ENCODE assay signal across 18 cellular contexts in genomic region chr18:45370190-45371010, GRCh38.
DNase-seq lines count a peak whose midpoint lies in the region; ATAC-seq and TF ChIP-seq lines count a peak whose summit lies in the region.
"Had no signal": no experiment of that assay in that cellular context is flagged by ENCODE, and none has a peak within 500 bp of the region (broad histone marks: within the 10 kb centered on the region; RNA-seq: fewer than 3 reads in every experiment).

No MANE protein-coding gene starts in this region.

- H3K4me1 Mint-ChIP-seq in activated CD4-positive, alpha-beta T cell treated with anti-CD3 and anti-CD28 coated beads, Interleukin-2, amount 10 ng/mL, durations not matched to agents 7 days and 5 days: no peaks in the 10 kb centered on the region
- H3K4me1 Mint-ChIP-seq: activated CD4-positive, alpha-beta T cell treated with anti-CD3 and anti-CD28 coated beads for 36 hours; CD4-positive, CD25-positive, alpha-beta regulatory T cell had no signal

- H3K27ac Mint-ChIP-seq in activated CD4-positive, alpha-beta T cell treated with anti-CD3 and anti-CD28 coated beads, Interleukin-2, amount 10 ng/mL, durations not matched to agents 7 days and 5 days: no peak overlapping the region
- H3K27ac Mint-ChIP-seq: activated CD4-positive, alpha-beta T cell treated with anti-CD3 and anti-CD28 coated beads for 36 hours; CD4-positive, CD25-positive, alpha-beta regulatory T cell; HFFc6; progenitor cell of endocrine pancreas had no signal

- POLR2A ChIA-PET in activated CD4-positive, alpha-beta T cell treated with anti-CD3 and anti-CD28 coated beads, Interleukin-2, amount 10 ng/mL, durations not matched to agents 7 days and 5 days (lab: Charles Lee): no interaction called here

- no peaks in the 10 kb centered on the region for H3K36me3 ChIP-seq in BLaER1 treated with 17β-estradiol and CSF1 and Interleukin-3, amounts not matched to agents 10 nM and 100 nM
- no peaks in the 10 kb centered on the region for H3K36me3 ChIP-seq in OCI-LY3 (replicated peaks; ENCODE audit: low read depth, low read length)
- H3K36me3 ChIP-seq in osteoblast (ENCODE audit: insufficient read depth, low read length): no peaks in the 10 kb centered on the region

- H3K36me3 Mint-ChIP-seq in activated CD4-positive, alpha-beta T cell treated with anti-CD3 and anti-CD28 coated beads, Interleukin-2, amount 10 ng/mL, durations not matched to agents 7 days and 5 days (ENCODE audit: low read depth): no peaks in the 10 kb centered on the region
- H3K36me3 Mint-ChIP-seq: CD4-positive, CD25-positive, alpha-beta regulatory T cell had no signal

- no peaks in the 10 kb centered on the region for H4K20me1 ChIP-seq in BLaER1 treated with 17β-estradiol and CSF1 and Interleukin-3, amounts not matched to agents 10 nM and 100 nM
- H4K20me1 ChIP-seq in OCI-LY3 (ENCODE audit: insufficient read depth, low read length) (no peaks in the 10 kb centered on the region), osteoblast (ENCODE audit: insufficient read depth, low read length) (no peaks in the 10 kb centered on the region)

- H3K9me3 ChIP-seq in BLaER1 treated with 17β-estradiol and CSF1 and Interleukin-3, amounts not matched to agents 10 nM and 100 nM (replicated peaks in 1 of 11): no peaks in the 10 kb centered on the region
- H3K9me3 ChIP-seq in OCI-LY3 (ENCODE audit: insufficient read depth, low read length) (no peaks in the 10 kb centered on the region), osteoblast (ENCODE audit: low read depth, low read length) (no peaks in the 10 kb centered on the region)

- no peak overlapping the region for H3K9ac ChIP-seq in BLaER1 treated with 17β-estradiol and CSF1 and Interleukin-3, amounts not matched to agents 10 nM and 100 nM
- H3K9ac ChIP-seq in OCI-LY3 (ENCODE audit: low read length): no peak overlapping the region

- H3K4me3 Mint-ChIP-seq in activated CD4-positive, alpha-beta T cell treated with anti-CD3 and anti-CD28 coated beads, Interleukin-2, amount 10 ng/mL, durations not matched to agents 7 days and 5 days: no peak overlapping the region
- H3K4me3 Mint-ChIP-seq: activated CD4-positive, alpha-beta T cell treated with anti-CD3 and anti-CD28 coated beads for 36 hours; activated T-cell treated with anti-CD3 and anti-CD28 coated beads, Interleukin-2, amount 50 U/mL, for 4 hours; CD4-positive, CD25-positive, alpha-beta regulatory T cell; HFFc6 had no signal

- H3K4me3 ChIP-seq in BLaER1 treated with 17β-estradiol and CSF1 and Interleukin-3, amounts not matched to agents 10 nM and 100 nM: no peak overlapping the region
- H3K4me3 ChIP-seq in OCI-LY3 (ENCODE audit: low read length): no peak overlapping the region
- no peak overlapping the region for H3K4me3 ChIP-seq in fibroblast of mammary gland (ENCODE audit: control insufficient read depth, low read depth, low read length)
- no peak overlapping the region for H3K4me3 ChIP-seq in osteoblast (ENCODE audit: insufficient read depth, low read length)

- no peak overlapping the region for H2AFZ ChIP-seq in OCI-LY3 (ENCODE audit: low read depth, low read length)
- no peak overlapping the region for H2AFZ ChIP-seq in osteoblast (ENCODE audit: low read length)

- H3K27me3 Mint-ChIP-seq in activated CD4-positive, alpha-beta T cell treated with anti-CD3 and anti-CD28 coated beads, Interleukin-2, amount 10 ng/mL, durations not matched to agents 7 days and 5 days: peaks cover 1% of the 10 kb centered on the region
- H3K27me3 Mint-ChIP-seq: activated CD4-positive, alpha-beta T cell treated with anti-CD3 and anti-CD28 coated beads for 36 hours had no signal

- H3K4me2 ChIP-seq in BLaER1 treated with 17β-estradiol and CSF1 and Interleukin-3, amounts not matched to agents 10 nM and 100 nM: peak overlapping the region; percentile 5 to 67 (median 38); a peak in 19 of 22 replicates
- peak overlapping the region; percentile 31 for H3K4me2 ChIP-seq in OCI-LY3 (ENCODE audit: low read length)
- peak overlapping the region; percentile 4 for H3K4me2 ChIP-seq in osteoblast (ENCODE audit: insufficient read depth, low read length)

- H3K79me2 ChIP-seq in OCI-LY3 (ENCODE audit: low read length) (no peaks in the 10 kb centered on the region), osteoblast (ENCODE audit: insufficient read depth, low read length) (no peaks in the 10 kb centered on the region)

- peaks cover 10 to 39% (median 18%) of the 10 kb centered on the region in 10 experiments; a peak in 18 of 20 replicates for H3K4me1 ChIP-seq in BLaER1 treated with 17β-estradiol and CSF1 and Interleukin-3, amounts not matched to agents 10 nM and 100 nM
- H3K4me1 ChIP-seq in OCI-LY3 (ENCODE audit: low read length) (peaks cover 24% of the 10 kb centered on the region), osteoblast (ENCODE audit: insufficient read depth, low read length) (peaks cover 3% of the 10 kb centered on the region)

- H3K9me3 Mint-ChIP-seq in activated CD4-positive, alpha-beta T cell treated with anti-CD3 and anti-CD28 coated beads, Interleukin-2, amount 10 ng/mL, durations not matched to agents 7 days and 5 days: no peaks in the 10 kb centered on the region
- H3K9me3 Mint-ChIP-seq: activated T-cell treated with anti-CD3 and anti-CD28 coated beads, Interleukin-2, amount 50 U/mL, for 4 hours; CD4-positive, CD25-positive, alpha-beta regulatory T cell; HFFc6 had no signal

- DNase-seq in fibroblast of mammary gland (ENCODE audit: low read depth): peak; percentile 70
- no peak for DNase-seq in osteoblast (ENCODE audit: insufficient read length, low spot score, missing footprints)
- no peak for DNase-seq in activated CD4-positive, alpha-beta T cell treated with anti-CD3 and anti-CD28 coated beads, Interleukin-2, amount 10 ng/mL, durations not matched to agents 7 days and 5 days
- DNase-seq in D341Med (ENCODE audit: low spot score): no peak
- no peak for DNase-seq in activated T-cell treated with anti-CD3 and anti-CD28 coated beads for 4 hours
- DNase-seq: activated CD4-positive, alpha-beta T cell treated with anti-CD3 and anti-CD28 coated beads for 36 hours; activated T-cell treated with anti-CD3 and anti-CD28 coated beads, Interleukin-2, amount 50 U/mL, for 4 hours; CD4-positive, CD25-positive, alpha-beta regulatory T cell; effector memory CD4-positive, alpha-beta T cell; glutamatergic neuron; HFFc6; NCI-H1436; stimulated activated CD4-positive, alpha-beta T cell treated with anti-CD3 and anti-CD28 coated beads, Interleukin-1b, Interleukin-23, amount 100 ng/mL, for 48 hours had no signal

- ATAC-seq in GM19455 (IDR thresholded peaks at IDR 0.05; ENCODE audit: unreplicated experiment): no peak
- ATAC-seq: activated CD4-positive, alpha-beta T cell treated with anti-CD3 and anti-CD28 coated beads for 36 hours; activated T-cell treated with anti-CD3 and anti-CD28 coated beads, Interleukin-2, amount 50 U/mL, for 4 hours; HepG2 had no signal

- H3K27me3 ChIP-seq in BLaER1 treated with 17β-estradiol and CSF1 and Interleukin-3, amounts not matched to agents 10 nM and 100 nM: no peaks in the 10 kb centered on the region
- H3K27me3 ChIP-seq in OCI-LY3 (ENCODE audit: low read depth, low read length) (peaks cover 11% of the 10 kb centered on the region; the same call in 1 of the 2 replicates), osteoblast (ENCODE audit: insufficient read depth, low read length) (no peaks in the 10 kb centered on the region)

- CTCF ChIA-PET in activated CD4-positive, alpha-beta T cell treated with anti-CD3 and anti-CD28 coated beads, Interleukin-2, amount 10 ng/mL, durations not matched to agents 7 days and 5 days (lab: Charles Lee): no interaction called here

- H3K27ac ChIP-seq in BLaER1 treated with 17β-estradiol and CSF1 and Interleukin-3, amounts not matched to agents 10 nM and 100 nM: no peak overlapping the region
- H3K27ac ChIP-seq in OCI-LY3 (ENCODE audit: low read length) (no peak overlapping the region), osteoblast (ENCODE audit: low read depth, low read length) (no peak overlapping the region)

- no peak for TF ChIP-seq CTCF in OCI-LY3 (IDR thresholded peaks at IDR 0.05; ENCODE audit: low read depth, low read length)
- no peak for TF ChIP-seq CTCF in fibroblast of mammary gland (conservative IDR thresholded peaks at IDR 0.05; ENCODE audit: control insufficient read depth, insufficient read depth, low read depth, low read length)
- TF ChIP-seq CTCF in osteoblast (IDR thresholded peaks at IDR 0.05; ENCODE audit: extremely low read depth, low read depth, low read length): no peak
